Comparison of ENCODE assay signal across 19 cellular contexts in the genomic region with DNA sequence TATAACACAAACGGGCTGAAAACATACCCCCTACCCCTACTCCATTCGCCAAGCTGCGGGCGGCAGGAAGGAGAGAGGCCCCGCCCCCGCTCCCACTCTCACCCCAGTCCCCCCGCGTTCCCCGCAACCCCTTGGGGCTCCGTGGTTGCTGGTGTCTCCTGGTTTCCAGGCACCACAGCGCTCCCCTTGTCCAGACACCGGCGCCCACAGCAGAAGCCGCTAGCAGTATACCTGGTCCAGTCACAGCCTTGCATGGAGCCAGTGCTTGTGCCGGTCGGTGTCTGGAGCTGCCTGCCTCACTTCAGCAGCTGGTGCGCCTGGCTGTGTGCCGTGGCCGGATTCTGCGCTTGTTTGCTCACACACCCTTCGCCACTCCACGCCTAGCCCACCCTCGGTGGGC.
"Had no signal": no experiment of that assay in that cellular context is flagged by ENCODE, and none has a peak within 500 bp of the region (broad histone marks: within the 10 kb centered on the region; RNA-seq: fewer than 3 reads in every experiment).

No MANE protein-coding gene starts in this region.

- H3K4me1 Mint-ChIP-seq: immature natural killer cell, nephron had no signal

- H3K4me1 ChIP-seq: esophagus squamous epithelium, gastroesophageal sphincter, psoas muscle, transverse colon had no signal

- DNase-seq: esophagus squamous epithelium; foreskin fibroblast; glutamatergic neuron; immature natural killer cell; psoas muscle; retina; right lobe of liver; stimulated activated CD4-positive, alpha-beta T cell treated with anti-CD3 and anti-CD28 coated beads, Interleukin-15, amount 100 ng/mL, for 24 hours; stimulated activated CD4-positive, alpha-beta T cell treated with anti-CD3 and anti-CD28 coated beads, Interleukin-1b, Interleukin-23, amount 100 ng/mL, for 48 hours; stimulated activated CD4-positive, alpha-beta T cell treated with anti-CD3 and anti-CD28 coated beads, Interleukin-4, amount 100 ng/mL, for 24 hours; stimulated activated naive CD8-positive, alpha-beta T cell treated with anti-CD3 and anti-CD28 coated beads, Interleukin-15, amount 100 ng/mL, for 72 hours; transverse colon had no signal

- H3K27me3 ChIP-seq: esophagus squamous epithelium, gastroesophageal sphincter, right lobe of liver, transverse colon had no signal

- H3K27ac Mint-ChIP-seq: dendritic cell treated with granulocyte-macrophage colony-stimulating factor and Interleukin-4, amounts not matched to agents 40 ng/mL and 50 ng/mL, for 4 days; immature natural killer cell; mesothelial cell of epicardium; nephron; stimulated activated memory B cell treated with anti-CD40 and anti-IgM and Interleukin-4, amounts not matched to agents 10 μg/mL and 1 μg/mL and 100 μg/mL, for 72 hours; stimulated activated naive CD8-positive, alpha-beta T cell treated with anti-CD3 and anti-CD28 coated beads, Interleukin-15, amount 100 ng/mL, for 72 hours had no signal

- H3K4me3 ChIP-seq: esophagus squamous epithelium, gastroesophageal sphincter, psoas muscle, right lobe of liver, thoracic aorta, transverse colon had no signal

- H3K36me3 ChIP-seq: esophagus squamous epithelium, gastroesophageal sphincter, right lobe of liver, thoracic aorta, transverse colon had no signal

- H3K4me3 Mint-ChIP-seq: dendritic cell treated with granulocyte-macrophage colony-stimulating factor and Interleukin-4, amounts not matched to agents 40 ng/mL and 50 ng/mL, for 4 days; immature natural killer cell; mesothelial cell of epicardium; nephron; stimulated activated memory B cell treated with anti-CD40 and anti-IgM and Interleukin-4, amounts not matched to agents 10 μg/mL and 1 μg/mL and 100 μg/mL, for 72 hours; stimulated activated naive CD8-positive, alpha-beta T cell treated with anti-CD3 and anti-CD28 coated beads, Interleukin-15, amount 100 ng/mL, for 72 hours had no signal

- H3K36me3 Mint-ChIP-seq: immature natural killer cell; stimulated activated memory B cell treated with anti-CD40 and anti-IgM and Interleukin-4, amounts not matched to agents 10 μg/mL and 1 μg/mL and 100 μg/mL, for 72 hours had no signal

- H3K9me3 Mint-ChIP-seq: immature natural killer cell; nephron; stimulated activated memory B cell treated with anti-CD40 and anti-IgM and Interleukin-4, amounts not matched to agents 10 μg/mL and 1 μg/mL and 100 μg/mL, for 72 hours; stimulated activated naive CD8-positive, alpha-beta T cell treated with anti-CD3 and anti-CD28 coated beads, Interleukin-15, amount 100 ng/mL, for 72 hours had no signal

- ATAC-seq: gastroesophageal sphincter, psoas muscle had no signal

- H3K27me3 Mint-ChIP-seq: dendritic cell treated with granulocyte-macrophage colony-stimulating factor and Interleukin-4, amounts not matched to agents 40 ng/mL and 50 ng/mL, for 4 days; stimulated activated memory B cell treated with anti-CD40 and anti-IgM and Interleukin-4, amounts not matched to agents 10 μg/mL and 1 μg/mL and 100 μg/mL, for 72 hours; stimulated activated naive CD8-positive, alpha-beta T cell treated with anti-CD3 and anti-CD28 coated beads, Interleukin-15, amount 100 ng/mL, for 72 hours had no signal

- H3K27ac ChIP-seq: esophagus squamous epithelium, gastroesophageal sphincter, psoas muscle, right lobe of liver, thoracic aorta, transverse colon had no signal

- FAIRE-seq: urothelium cell line had no signal

- H3K9me3 ChIP-seq: esophagus squamous epithelium, gastroesophageal sphincter, psoas muscle, right lobe of liver, thoracic aorta, transverse colon had no signal
